23 cellular contexts compared by ENCODE assay signal in the genomic region with DNA sequence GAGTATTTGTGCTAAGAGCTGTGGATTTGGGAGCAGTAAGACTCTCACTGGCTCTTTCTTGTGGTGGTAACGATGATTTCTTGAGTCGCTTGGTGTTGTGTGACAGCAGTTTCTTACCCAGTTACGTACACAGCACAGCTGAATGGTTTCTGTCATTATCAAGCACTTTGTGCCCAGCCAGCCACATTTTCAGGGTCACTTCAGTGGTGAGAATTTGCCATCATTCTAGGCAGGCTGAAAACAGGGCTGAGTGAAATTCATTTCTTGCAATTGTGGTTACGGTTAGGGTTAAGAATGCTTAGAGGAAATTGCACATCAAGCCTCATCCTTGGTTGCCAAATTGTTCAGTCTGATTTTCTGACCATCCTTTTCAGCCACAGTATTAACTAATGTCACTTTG.
"Had no signal": no experiment of that assay in that cellular context is flagged by ENCODE, and none has a peak within 500 bp of the region (broad histone marks: within the 10 kb centered on the region; RNA-seq: fewer than 3 reads in every experiment).

No MANE protein-coding gene starts in this region.

- DNase-seq: activated CD4-positive, alpha-beta T cell treated with anti-CD3 and anti-CD28 coated beads for 4 hours; activated CD4-positive, alpha-beta T cell treated with anti-CD3 and anti-CD28 coated beads, Interleukin-2, amount 50 U/mL, for 48 hours; activated CD4-positive, CD25-positive, alpha-beta regulatory T cell; activated CD8-positive, alpha-beta memory T cell treated with anti-CD3 and anti-CD28 coated beads, Interleukin-2, amount 50 U/mL, for 48 hours; activated naive CD4-positive, alpha-beta T cell treated with Interleukin-2 at 50 U/mL for 16 hours; activated naive CD8-positive, alpha-beta T cell treated with anti-CD3 and anti-CD28 coated beads, Interleukin-2, amount 10 ng/mL, durations not matched to agents 7 days and 5 days; activated T-cell treated with anti-CD3 and anti-CD28 coated beads, Interleukin-2, amount 50 U/mL, for 4 hours; amygdala; cerebellar nuclear complex; foreskin fibroblast; left ventricle myocardium superior; mammary epithelial cell; right lobe of liver; small intestine; stimulated activated CD4-positive, alpha-beta T cell treated with anti-CD3 and anti-CD28 coated beads, Interleukin-2, amount 100 ng/mL, for 48 hours; stimulated activated CD8-positive, alpha-beta memory T cell treated with anti-CD3 and anti-CD28 coated beads, Interleukin-4, amount 100 ng/mL, for 48 hours; stimulated activated naive B cell treated with anti-CD40 and anti-IgM and Interleukin-4, amounts not matched to agents 10 μg/mL and 1 μg/mL and 100 μg/mL, for 72 hours; transverse colon had no signal

- FAIRE-seq: bronchial epithelial cell, small intestine, TTC549, urothelium cell line had no signal

- H3K79me2 ChIP-seq: parathyroid adenoma had no signal

- H3K9me3 ChIP-seq: right lobe of liver, transverse colon had no signal

- H3K27ac ChIP-seq: coronary artery, parathyroid adenoma, right lobe of liver, transverse colon had no signal

- H3K4me1 ChIP-seq: parathyroid adenoma, right lobe of liver, transverse colon had no signal

- H3K36me3 ChIP-seq: right lobe of liver, transverse colon had no signal

- H3K4me3 ChIP-seq: coronary artery, right lobe of liver, transverse colon had no signal

- H3K9ac ChIP-seq: parathyroid adenoma had no signal

- H2AFZ ChIP-seq: parathyroid adenoma had no signal

- H3K27me3 ChIP-seq: transverse colon had no signal

- ATAC-seq: activated T-cell treated with anti-CD3 and anti-CD28 coated beads, Interleukin-2, amount 50 U/mL, for 4 hours; left ventricle myocardium superior; right lobe of liver; stimulated activated naive B cell treated with anti-CD40 and anti-IgM and Interleukin-4, amounts not matched to agents 10 μg/mL and 1 μg/mL and 100 μg/mL, for 72 hours had no signal
